Comparison of ENCODE assay signal across 8 cellular contexts in the genomic region with DNA sequence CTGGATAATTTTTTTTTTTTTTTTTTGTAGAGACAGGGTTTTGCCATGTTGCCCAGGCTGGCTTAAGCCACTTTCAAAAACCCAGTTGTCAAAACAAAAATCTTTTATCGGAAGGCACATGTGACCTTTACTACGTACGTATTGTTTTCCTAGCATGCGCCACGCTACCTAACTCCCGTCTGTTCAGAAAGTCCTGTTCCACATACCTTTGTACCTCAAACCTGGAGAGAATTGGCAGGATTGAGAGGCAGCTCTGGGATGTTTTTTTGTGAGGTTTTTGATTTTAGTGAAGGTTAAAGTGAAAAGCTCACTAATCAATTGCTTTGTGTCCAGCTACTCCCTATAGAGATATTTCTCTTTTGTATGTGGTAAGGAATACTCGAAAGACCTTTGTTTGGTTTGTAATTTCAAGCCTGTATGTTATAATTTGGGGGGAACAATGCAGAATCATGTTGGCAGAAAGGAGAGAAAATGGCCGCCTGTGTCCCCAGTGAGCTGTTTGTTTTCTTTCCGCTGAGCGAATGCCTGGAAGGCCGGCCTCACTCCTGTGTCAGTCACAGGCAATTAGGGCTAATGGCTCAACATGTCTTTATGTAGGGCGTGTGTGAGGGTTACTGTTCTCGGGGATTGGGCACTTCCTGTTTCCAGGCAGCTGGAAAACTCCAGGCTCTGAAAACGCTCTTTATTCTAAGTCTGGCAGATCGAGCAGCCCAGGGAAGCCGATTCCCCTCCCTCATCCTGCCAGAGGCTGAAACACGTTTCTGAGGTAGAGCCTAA.
DNase-seq lines count a peak whose midpoint lies in the region; ATAC-seq and TF ChIP-seq lines count a peak whose summit lies in the region.

No MANE protein-coding gene starts in this region.

- H3K36me3 ChIP-seq in muscle layer of colon (ENCODE audit: insufficient read depth, low read length): peaks cover 8% of the 10 kb centered on the region

- peaks cover 19% of the 10 kb centered on the region for H3K4me1 ChIP-seq in muscle layer of colon (ENCODE audit: insufficient read depth, low read length)

- DNase-seq in Caki2 (ENCODE audit: low read depth) (peak; percentile 6), NCI-H748 treated with DMSO at 0.1 percent for 48 hours (lab: John Stamatoyannopoulos, UW) (peak; percentile 95), fibroblast of mammary gland (ENCODE audit: low read depth) (peak; percentile 74)
- no peak for DNase-seq in activated T-cell treated with anti-CD3 and anti-CD28 coated beads, Interleukin-2, amount 50 U/mL, for 48 hours

- no peak overlapping the region for H3K9ac ChIP-seq in muscle layer of colon (ENCODE audit: low read length)

- no peaks in the 10 kb centered on the region for H3K27me3 ChIP-seq in muscle layer of colon (ENCODE audit: control insufficient read depth in 1 of 2, insufficient read depth in 2 of 2, low read length in 2 of 2)

- H3K9me3 ChIP-seq in muscle layer of colon (ENCODE audit: low read length): no peaks in the 10 kb centered on the region

- no peak for ATAC-seq in HG03342 (IDR thresholded peaks at IDR 0.05; ENCODE audit: unreplicated experiment)
- ATAC-seq in HG02610 (IDR thresholded peaks at IDR 0.05; ENCODE audit: unreplicated experiment): no peak
- ATAC-seq in HG03280 (IDR thresholded peaks at IDR 0.05; ENCODE audit: unreplicated experiment): no peak

- in situ Hi-C loops in Caki2 (cut with HindIII; ENCODE audit: low pct_unique_long_range_greater_than_20kb, low sequenced_read_pairs): no loop called here

- H3K27ac ChIP-seq in muscle layer of colon (ENCODE audit: low read depth, low read length): peak overlapping the region; percentile 76

- H3K4me3 ChIP-seq in fibroblast of mammary gland (ENCODE audit: control insufficient read depth, low read depth, low read length): no peak overlapping the region
- H3K4me3 ChIP-seq in muscle layer of colon (ENCODE audit: low read depth in 1 of 2, low read length in 2 of 2): peak overlapping the region in 1 of 2 donors; percentile 44

- no peak for TF ChIP-seq CTCF in fibroblast of mammary gland (conservative IDR thresholded peaks at IDR 0.05; ENCODE audit: control insufficient read depth, insufficient read depth, low read depth, low read length)

Comparison
In these comparisons a context has a peak if more than half of its experiments do, and no peak if none do; other contexts are left out.
1. DNase-seq: peak in Caki2 (single experiment), NCI-H748 treated with DMSO at 0.1 percent for 48 hours (single experiment) and fibroblast of mammary gland (single experiment); none in activated T-cell treated with anti-CD3 and anti-CD28 coated beads, Interleukin-2, amount 50 U/mL, for 48 hours (0 of 2).